In genomic region chr18:9008203-9008708, GRCh38 we compare ENCODE assay signal across 25 cellular contexts.
DNase-seq lines count a peak whose midpoint lies in the region; ATAC-seq, FAIRE-seq and TF ChIP-seq lines count a peak whose summit lies in the region.
"Had no signal": no experiment of that assay in that cellular context is flagged by ENCODE, and none has a peak within 500 bp of the region (broad histone marks: within the 10 kb centered on the region; RNA-seq: fewer than 3 reads in every experiment).

No MANE protein-coding gene starts in this region.

- peak overlapping the region; percentile 73 for H3K4me2 ChIP-seq in K562 (ENCODE audit: insufficient read depth, low read length)
- no peak overlapping the region for H3K4me2 ChIP-seq in hepatocyte
- H3K4me2 ChIP-seq: A549; BLaER1 treated with 17β-estradiol and CSF1 and Interleukin-3, amounts not matched to agents 10 nM and 100 nM; GM23338 had no signal

- H3K36me3 ChIP-seq in CD8-positive, alpha-beta memory T cell (ENCODE audit: insufficient read depth, low read length) = no peaks in the 10 kb centered on the region
- H3K36me3 ChIP-seq in K562 (ENCODE audit: control insufficient read depth, insufficient read depth, low read length) (no peaks in the 10 kb centered on the region), hepatocyte (replicated peaks; ENCODE audit: insufficient read depth, low read depth) (no peaks in the 10 kb centered on the region)
- H3K36me3 ChIP-seq: BE2C; BLaER1 treated with 17β-estradiol and CSF1 and Interleukin-3, amounts not matched to agents 10 nM and 100 nM had no signal

- H3K9me3 Mint-ChIP-seq in CD8-positive, alpha-beta memory T cell = peaks cover under 1 to 8% (median 3%) of the 10 kb centered on the region in 5 donors
- H3K9me3 Mint-ChIP-seq: GM23338 had no signal

- H3K9me2 ChIP-seq in hepatocyte (replicated peaks; ENCODE audit: insufficient read depth) = no peaks in the 10 kb centered on the region

- TF ChIP-seq RAD21 in K562 (CRISPR knock-in tag; conservative IDR thresholded peaks at IDR 0.05 in 1 of 2, IDR thresholded peaks at IDR 0.05 in 1 of 2) = no peak

- no peaks in the 10 kb centered on the region for H3K4me1 Mint-ChIP-seq in CD8-positive, alpha-beta memory T cell
- H3K4me1 Mint-ChIP-seq: CD14-positive monocyte, GM23338 had no signal

- 25% methylated on average over 5 of the region's 5 CpGs for WGBS in K562 (ENCODE audit: insufficient coverage, low coverage, missing lambda C conversion rate)
- 92% methylated on average over 5 of the region's 5 CpGs for WGBS in hepatocyte (ENCODE audit: low lambda C conversion rate, missing lambda C conversion rate)

- peaks cover 13 to 31% of the 10 kb centered on the region in 2 donors for H3K27me3 Mint-ChIP-seq in CD8-positive, alpha-beta memory T cell

- TF ChIP-seq CTCF in GM12865 (IDR thresholded peaks at IDR 0.05; ENCODE audit: insufficient read depth, low read depth, low read length, missing control alignments) = no peak
- TF ChIP-seq CTCF in K562 (IDR thresholded peaks at IDR 0.05 in 2 of 3, conservative IDR thresholded peaks at IDR 0.05 in 1 of 3; ENCODE audit: insufficient read depth in 2 of 3, low read depth in 1 of 3, low read length in 3 of 3) = no peak
- no peak for TF ChIP-seq CTCF in hepatocyte (IDR thresholded peaks at IDR 0.05; ENCODE audit: poor library complexity)

- no TSS peak for BruUV-seq in K562 (replicated peaks; lab: Mats Ljungman, UMichigan)

- H3K27ac Mint-ChIP-seq in CD8-positive, alpha-beta memory T cell = no peak overlapping the region
- H3K27ac Mint-ChIP-seq: CD4-positive, alpha-beta T cell; GM23338; H9; HFFc6 had no signal

- H4K20me1 ChIP-seq in K562 (replicated peaks; ENCODE audit: control insufficient read depth, insufficient read depth, low read length) (no peaks in the 10 kb centered on the region), hepatocyte (ENCODE audit: insufficient read depth, poor library complexity, severe bottlenecking) (no peaks in the 10 kb centered on the region)
- H4K20me1 ChIP-seq: BLaER1 treated with 17β-estradiol and CSF1 and Interleukin-3, amounts not matched to agents 10 nM and 100 nM had no signal

- FAIRE-seq in K562 (lab: Jason Lieb, UNC) = no peak
- FAIRE-seq: A549, G401.6, GM12878, GM19239 had no signal

- H3K27me3 ChIP-seq in CD8-positive, alpha-beta memory T cell (ENCODE audit: insufficient read depth, low read length, poor library complexity, severe bottlenecking) = no peaks in the 10 kb centered on the region
- H3K27me3 ChIP-seq in K562 (ENCODE audit: control insufficient read depth in 2 of 2, insufficient read depth in 2 of 2, low read length in 2 of 2) (no peaks in the 10 kb centered on the region), hepatocyte (no peaks in the 10 kb centered on the region)
- H3K27me3 ChIP-seq: BE2C; BLaER1 treated with 17β-estradiol and CSF1 and Interleukin-3, amounts not matched to agents 10 nM and 100 nM had no signal

- H3K9me1 ChIP-seq in K562 (ENCODE audit: control insufficient read depth, insufficient read depth, low read length) = no peaks in the 10 kb centered on the region

- no peak; the same call in 1 of the 2 replicates for TF ChIP-seq POLR2A in K562 (conservative IDR thresholded peaks at IDR 0.05)

- H3K9ac ChIP-seq in K562 (ENCODE audit: insufficient read depth in 1 of 2, low read depth in 2 of 2, low read length in 2 of 2) = peak overlapping the region in 1 of 2 experiments; percentile 81; a peak in 2 of 4 replicates
- H3K9ac ChIP-seq: BLaER1 treated with 17β-estradiol and CSF1 and Interleukin-3, amounts not matched to agents 10 nM and 100 nM had no signal

- H3K9me3 ChIP-seq in CD8-positive, alpha-beta memory T cell (ENCODE audit: low read length) = no peaks in the 10 kb centered on the region
- H3K9me3 ChIP-seq in K562 (replicated peaks; ENCODE audit: control insufficient read depth, insufficient read depth, low read depth, low read length) (peaks cover 11% of the 10 kb centered on the region), hepatocyte (ENCODE audit: low read depth) (no peaks in the 10 kb centered on the region)
- H3K9me3 ChIP-seq: A549, BE2C had no signal

- H3K36me3 Mint-ChIP-seq in CD8-positive, alpha-beta memory T cell = peaks cover 0 to under 1% (median 0%) of the 10 kb centered on the region in 3 donors
- H3K36me3 Mint-ChIP-seq: CD14-positive monocyte had no signal

- intact Hi-C loops in K562 (cut with micrococcal nuclease) = no loop called here

- H3K4me3 ChIP-seq in CD8-positive, alpha-beta memory T cell (ENCODE audit: low read length) = no peak overlapping the region
- no peak overlapping the region for H3K4me3 ChIP-seq in GM12865 (ENCODE audit: low read depth, low read length)
- H3K4me3 ChIP-seq in K562 = peak overlapping the region; percentile 1; the same call in 1 of the 2 replicates
- no peak overlapping the region for H3K4me3 ChIP-seq in hepatocyte
- H3K4me3 ChIP-seq: A549; BLaER1 treated with 17β-estradiol and CSF1 and Interleukin-3, amounts not matched to agents 10 nM and 100 nM; GM12878; GM23338 had no signal

- in situ Hi-C loops in K562 (cut with MboI) = no loop called here

- TF ChIP-seq EP300 in K562 (IDR thresholded peaks at IDR 0.05; ENCODE audit: low read length) = no peak

- POLR2A ChIA-PET in CD8-positive, alpha-beta memory T cell (lab: Charles Lee) = no interaction called here
- POLR2A ChIA-PET in K562 (lab: Yijun Ruan, JAX) = interaction anchor here (0.6 to 3.3 kb wide), 8 partner anchors 9 to 233 kb away, joined by 3 to 26 read pairs (median 4); no protein-coding TSS in a partner anchor

- no peaks in the 10 kb centered on the region for H3K4me1 ChIP-seq in CD8-positive, alpha-beta memory T cell (ENCODE audit: insufficient read depth, low read length)
- H3K4me1 ChIP-seq in K562 (replicated peaks in 1 of 2; ENCODE audit: control insufficient read depth in 2 of 2, insufficient read depth in 2 of 2, low read length in 2 of 2) = peaks cover 20 to 59% of the 10 kb centered on the region in 2 experiments
- no peaks in the 10 kb centered on the region for H3K4me1 ChIP-seq in hepatocyte (ENCODE audit: insufficient read depth)
- H3K4me1 ChIP-seq: BE2C; BLaER1 treated with 17β-estradiol and CSF1 and Interleukin-3, amounts not matched to agents 10 nM and 100 nM had no signal

- no peak overlapping the region for H3K4me3 Mint-ChIP-seq in CD8-positive, alpha-beta memory T cell
- H3K4me3 Mint-ChIP-seq: CD14-positive monocyte; CD4-positive, alpha-beta T cell; GM23338; H9; HFFc6 had no signal

- H2AFZ ChIP-seq in K562 (ENCODE audit: low read depth, low read length) (peak overlapping the region; percentile 73), hepatocyte (no peak overlapping the region)
- H2AFZ ChIP-seq: GM23338 had no signal

- H3K79me2 ChIP-seq in K562 (ENCODE audit: control insufficient read depth, insufficient read depth, low read length) (no peaks in the 10 kb centered on the region), hepatocyte (no peaks in the 10 kb centered on the region)

- CTCF ChIA-PET in CD8-positive, alpha-beta memory T cell (lab: Charles Lee) = no interaction called here
- CTCF ChIA-PET in K562 (lab: Yijun Ruan, JAX; ENCODE audit: low intra/inter-chr PET ratio) = no interaction called here

- no peak for DNase-seq in CD8-positive, alpha-beta memory T cell
- DNase-seq in GM12865 (ENCODE audit: low read depth) (peak; percentile 16), K562 (ENCODE audit: extremely low read depth in 1 of 4, low spot score in 3 of 4) (peak in 1 of 4 experiments; percentile 15), hepatocyte (ENCODE audit: low spot score) (no peak), NCI-H2227 treated with DMSO at 0.1 percent for 48 hours (lab: John Stamatoyannopoulos, UW) (no peak), SW 1271 (lab: John Stamatoyannopoulos, UW) (no peak)
- DNase-seq: 8988T; ACHN; AML-193; Calu3; CD4-positive, alpha-beta T cell; COR-L47; DMS53; DMS79 treated with DMSO at 0.1 percent for 48 hours; H9; HFFc6 had no signal

- H3K27ac ChIP-seq in CD8-positive, alpha-beta memory T cell (ENCODE audit: low read depth, low read length) = peak overlapping the region; percentile 88
- H3K27ac ChIP-seq in K562 (ENCODE audit: extremely low read depth, low read depth, low read length) (peak overlapping the region; percentile 97), hepatocyte (peak overlapping the region; percentile 14)
- H3K27ac ChIP-seq: A549; BLaER1 treated with 17β-estradiol and CSF1 and Interleukin-3, amounts not matched to agents 10 nM and 100 nM had no signal

- peak; percentile 6; the same call in 2 of the 3 replicates for ATAC-seq in K562
- no peak for ATAC-seq in GM21360 (IDR thresholded peaks at IDR 0.05; ENCODE audit: unreplicated experiment)
- ATAC-seq: A549, GM12878, GM23338 had no signal

TF ChIP-seq in K562, 482 proteins besides CTCF, POLR2A, EP300 and RAD21 (continues in another document):
- TF ChIP-seq DDX20 (tag; IDR thresholded peaks at IDR 0.05; ENCODE audit: low read depth) (peak; percentile 69; the same call in 1 of the 2 replicates), MTA1 (IDR thresholded peaks at IDR 0.05; ENCODE audit: borderline replicate concordance) (peak; percentile 5; the same call in 1 of the 2 replicates), ZNF740 (CRISPR knock-in tag; IDR thresholded peaks at IDR 0.05) (no peak), ZNF740 (tag; IDR thresholded peaks at IDR 0.05) (peak in 1 of 2 experiments; percentile 55; a peak in 1 of 4 replicates), HSF4 (CRISPR knock-in tag; IDR thresholded peaks at IDR 0.05; ENCODE audit: borderline replicate concordance) (peak; percentile 18; the same call in 1 of the 2 replicates), TCF15 (CRISPR knock-in tag; IDR thresholded peaks at IDR 0.05) (0 out of 2 replicates have a peak, but pooled peaks have one; percentile 60), MEF2D (tag; conservative IDR thresholded peaks at IDR 0.05; ENCODE audit: low read depth) (0 out of 2 replicates have a peak, but pooled peaks have one; percentile 54), ZNF23 (CRISPR knock-in tag; IDR thresholded peaks at IDR 0.05) (no peak)

Comparison
In these comparisons a context has a peak if more than half of its experiments do, and no peak if none do; other contexts are left out.
1. H3K27ac ChIP-seq: peak in every context shown above with its lines; median percentile 97 in K562; 88 in CD8-positive, alpha-beta memory T cell; 14 in hepatocyte.